20 cellular contexts compared by ENCODE assay signal in the genomic region with DNA sequence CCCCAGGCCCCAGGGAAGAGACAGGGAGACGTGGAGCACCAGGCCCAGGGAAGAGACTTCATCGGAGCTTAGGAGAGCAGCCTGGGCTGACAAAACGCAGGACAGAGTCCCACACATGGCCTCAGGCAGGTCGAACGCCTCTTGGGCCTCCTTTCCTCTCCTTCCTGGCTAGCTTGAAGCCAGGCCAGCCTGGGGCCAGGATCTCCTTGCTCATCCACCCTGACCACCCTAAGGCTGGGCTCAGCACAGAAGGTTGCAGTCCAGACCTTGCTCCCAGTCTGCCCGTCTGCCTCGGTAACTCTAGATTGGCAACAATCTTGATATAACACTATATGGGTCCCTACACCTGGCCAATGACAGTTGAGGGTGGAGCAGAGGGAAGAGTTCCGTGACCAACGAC. TPM values are rescaled to one million over a fixed set of nuclear protein-coding genes. Genes with fewer than 3 reads are reported as not detected.
DNase-seq lines count a peak whose midpoint lies in the region; ATAC-seq and TF ChIP-seq lines count a peak whose summit lies in the region.
"Had no signal": no experiment of that assay in that cellular context is flagged by ENCODE, and none has a peak within 500 bp of the region (broad histone marks: within the 10 kb centered on the region; RNA-seq: fewer than 3 reads in every experiment).

No MANE protein-coding gene starts in this region.

- no peak overlapping the region for H3K4me3 ChIP-seq in HCT116 (replicated peaks in 1 of 2; ENCODE audit: low read depth in 1 of 2, low read length in 2 of 2)
- H3K4me3 ChIP-seq: adrenal gland, lung, skin epidermis had no signal

- no peak overlapping the region for H3K4me2 ChIP-seq in HCT116 (ENCODE audit: low read length)

- TF ChIP-seq RAD21 in HCT116 (IDR thresholded peaks at IDR 0.05; ENCODE audit: low read depth): no peak

- CTCF ChIA-PET in CD4-positive, alpha-beta T cell (lab: Charles Lee): no interaction called here
- CTCF ChIA-PET in HCT116 (lab: Charles Lee): no interaction called here

- H3K27me3 Mint-ChIP-seq in CD4-positive, alpha-beta T cell: no peaks in the 10 kb centered on the region
- H3K27me3 Mint-ChIP-seq in activated naive CD8-positive, alpha-beta T cell treated with anti-CD3 and anti-CD28 coated beads, Interleukin-2, amount 10 ng/mL, durations not matched to agents 7 days and 5 days: no peaks in the 10 kb centered on the region
- H3K27me3 Mint-ChIP-seq in nephron progenitor cell (ENCODE audit: low read depth, poor library complexity): no peaks in the 10 kb centered on the region
- H3K27me3 Mint-ChIP-seq: activated CD8-positive, alpha-beta memory T cell treated with anti-CD3 and anti-CD28 coated beads, Interleukin-2, amount 10 ng/mL, durations not matched to agents 7 days and 5 days had no signal

- H3K27ac ChIP-seq in CD4-positive, alpha-beta T cell (ENCODE audit: low read depth, low read length): no peak overlapping the region
- no peak overlapping the region; the same call in 1 of the 2 replicates for H3K27ac ChIP-seq in HCT116 (ENCODE audit: low read depth, low read length)
- H3K27ac ChIP-seq: epithelial cell of prostate had no signal

- peaks cover 49% of the 10 kb centered on the region for H3K4me1 Mint-ChIP-seq in CD4-positive, alpha-beta T cell (ENCODE audit: low read depth)
- peaks cover 27% of the 10 kb centered on the region for H3K4me1 Mint-ChIP-seq in activated naive CD8-positive, alpha-beta T cell treated with anti-CD3 and anti-CD28 coated beads, Interleukin-2, amount 10 ng/mL, durations not matched to agents 7 days and 5 days
- H3K4me1 Mint-ChIP-seq in nephron progenitor cell: peaks cover 42% of the 10 kb centered on the region

- in situ Hi-C loops in GM13977 (cut with MboI; ENCODE audit: low pct_unique_long_range_greater_than_20kb, low sequenced_read_pairs, unreplicated experiment): no loop called here

- H3K9me2 ChIP-seq in HCT116 (ENCODE audit: insufficient read depth): no peaks in the 10 kb centered on the region

- H4K20me1 ChIP-seq in HCT116 (ENCODE audit: insufficient read depth): no peaks in the 10 kb centered on the region

- no peak for DNase-seq in CD4-positive, alpha-beta T cell
- no peak for DNase-seq in HCT116 (ENCODE audit: low read depth, low spot score)
- DNase-seq in activated naive CD8-positive, alpha-beta T cell treated with anti-CD3 and anti-CD28 coated beads, Interleukin-2, amount 10 ng/mL, durations not matched to agents 7 days and 5 days: no peak
- no peak for DNase-seq in nephron progenitor cell
- DNase-seq in DMS79 (lab: John Stamatoyannopoulos, UW): no peak
- DNase-seq in GM13977 (ENCODE audit: low spot score): no peak
- DNase-seq: activated CD8-positive, alpha-beta memory T cell treated with anti-CD3 and anti-CD28 coated beads, Interleukin-2, amount 10 ng/mL, durations not matched to agents 7 days and 5 days; C1 segment of cervical spinal cord; EL; MV-4-11; NCI-H82; nucleus accumbens; SHP77; stimulated activated naive CD4-positive, alpha-beta T cell treated with Interleukin-2 at 50 U/mL for 16 hours; T1000 had no signal

- BruUV-seq in HCT116 (replicated peaks; lab: Mats Ljungman, UMichigan): no TSS peak

- RAD21 ChIA-PET in HCT116 (lab: Charles Lee; ENCODE audit: low non-redundant PET in 1 of 2, low total read pairs in 2 of 2, uncharacterized antibody in 2 of 2, unreplicated experiment in 2 of 2): no interaction called here

- H3K36me3 Mint-ChIP-seq in CD4-positive, alpha-beta T cell (ENCODE audit: low read depth): peaks cover 53% of the 10 kb centered on the region
- peaks cover 18% of the 10 kb centered on the region for H3K36me3 Mint-ChIP-seq in activated naive CD8-positive, alpha-beta T cell treated with anti-CD3 and anti-CD28 coated beads, Interleukin-2, amount 10 ng/mL, durations not matched to agents 7 days and 5 days
- peaks cover 2% of the 10 kb centered on the region for H3K36me3 Mint-ChIP-seq in nephron progenitor cell (ENCODE audit: low read depth)

- H3K9me3 Mint-ChIP-seq in CD4-positive, alpha-beta T cell: no peaks in the 10 kb centered on the region
- H3K9me3 Mint-ChIP-seq in activated naive CD8-positive, alpha-beta T cell treated with anti-CD3 and anti-CD28 coated beads, Interleukin-2, amount 10 ng/mL, durations not matched to agents 7 days and 5 days: no peaks in the 10 kb centered on the region
- H3K9me3 Mint-ChIP-seq in nephron progenitor cell: no peaks in the 10 kb centered on the region

- H3K4me1 ChIP-seq in HCT116 (ENCODE audit: control insufficient read depth in 1 of 2, insufficient read depth in 2 of 2, low read length in 2 of 2): no peaks in the 10 kb centered on the region

- peak overlapping the region; percentile 42 for H3K27ac Mint-ChIP-seq in CD4-positive, alpha-beta T cell
- H3K27ac Mint-ChIP-seq in activated naive CD8-positive, alpha-beta T cell treated with anti-CD3 and anti-CD28 coated beads, Interleukin-2, amount 10 ng/mL, durations not matched to agents 7 days and 5 days: peak overlapping the region; percentile 48
- H3K27ac Mint-ChIP-seq in nephron progenitor cell: peak overlapping the region; percentile 86
- H3K27ac Mint-ChIP-seq: activated CD8-positive, alpha-beta memory T cell treated with anti-CD3 and anti-CD28 coated beads, Interleukin-2, amount 10 ng/mL, durations not matched to agents 7 days and 5 days had no signal

- intact Hi-C loops in CD4-positive, alpha-beta T cell (cut with DNase I, micrococcal nuclease): no loop called here
- intact Hi-C loops in HCT116 (cut with micrococcal nuclease): no loop called here

- no peak for TF ChIP-seq CTCF in CD4-positive, alpha-beta T cell (IDR thresholded peaks at IDR 0.05)
- TF ChIP-seq CTCF in HCT116 (IDR thresholded peaks at IDR 0.05 in 2 of 3, conservative IDR thresholded peaks at IDR 0.05 in 1 of 3; ENCODE audit: borderline replicate concordance in 1 of 3, insufficient read depth in 1 of 3, low read depth in 2 of 3, low read length in 2 of 3) (no peak), nephron progenitor cell (IDR thresholded peaks at IDR 0.05) (no peak), GM13977 (IDR thresholded peaks at IDR 0.05; ENCODE audit: extremely low read depth, insufficient read depth, missing control alignments) (no peak)

- H3K79me2 ChIP-seq in HCT116 (ENCODE audit: insufficient read depth, low read length): peaks cover 77% of the 10 kb centered on the region

- no peak overlapping the region for H2AFZ ChIP-seq in HCT116 (ENCODE audit: low read depth, low read length, poor library complexity, severe bottlenecking)

- H3K9ac ChIP-seq in HCT116 (ENCODE audit: low read length): no peak overlapping the region

- peak overlapping the region; percentile 42 for H3K4me3 Mint-ChIP-seq in CD4-positive, alpha-beta T cell
- no peak overlapping the region for H3K4me3 Mint-ChIP-seq in activated naive CD8-positive, alpha-beta T cell treated with anti-CD3 and anti-CD28 coated beads, Interleukin-2, amount 10 ng/mL, durations not matched to agents 7 days and 5 days
- H3K4me3 Mint-ChIP-seq in nephron progenitor cell: no peak overlapping the region
- H3K4me3 Mint-ChIP-seq: activated CD8-positive, alpha-beta memory T cell treated with anti-CD3 and anti-CD28 coated beads, Interleukin-2, amount 10 ng/mL, durations not matched to agents 7 days and 5 days had no signal

- H3K9me3 ChIP-seq in CD4-positive, alpha-beta T cell (ENCODE audit: control insufficient read depth, low read length): no peaks in the 10 kb centered on the region
- H3K9me3 ChIP-seq in HCT116 (ENCODE audit: control insufficient read depth in 1 of 2, insufficient read depth in 1 of 2, low read depth in 1 of 2, low read length in 2 of 2): no peaks in the 10 kb centered on the region
- H3K9me3 ChIP-seq: adrenal gland had no signal

- ATAC-seq in CD4-positive, alpha-beta T cell (ENCODE audit: poor library complexity): no peak
- ATAC-seq in HCT116 (0 out of 2 replicates have a peak, but pooled peaks have one; percentile 13), GM18511 (IDR thresholded peaks at IDR 0.05; ENCODE audit: unreplicated experiment) (no peak)
- no peak for ATAC-seq in activated naive CD8-positive, alpha-beta T cell treated with anti-CD3 and anti-CD28 coated beads, Interleukin-2, amount 10 ng/mL, durations not matched to agents 7 days and 5 days (ENCODE audit: low read depth)
- ATAC-seq: activated CD8-positive, alpha-beta memory T cell treated with anti-CD3 and anti-CD28 coated beads, Interleukin-2, amount 10 ng/mL, durations not matched to agents 7 days and 5 days had no signal

- H3K27me3 ChIP-seq in CD4-positive, alpha-beta T cell (ENCODE audit: control insufficient read depth, insufficient read depth, low read length): no peaks in the 10 kb centered on the region
- H3K27me3 ChIP-seq in HCT116 (ENCODE audit: insufficient read depth, low read length): no peaks in the 10 kb centered on the region
- H3K27me3 ChIP-seq: adrenal gland had no signal

- TF ChIP-seq POLR2A in HCT116 (IDR thresholded peaks at IDR 0.05; ENCODE audit: borderline replicate concordance, extremely low read depth, insufficient read depth, insufficient read length): no peak

- peaks cover 11 to 20% of the 10 kb centered on the region in 2 experiments; a peak in 3 of 4 replicates for H3K36me3 ChIP-seq in HCT116 (ENCODE audit: control insufficient read depth in 1 of 2, insufficient read depth in 2 of 2, low read length in 2 of 2)

- POLR2A ChIA-PET in CD4-positive, alpha-beta T cell (lab: Charles Lee): interaction anchor here (1.1 kb wide), 1 partner anchor 11 kb away, joined by 5 read pairs; no protein-coding TSS in a partner anchor
- POLR2A ChIA-PET in HCT116 (lab: Charles Lee): interaction anchor here (1.9 kb wide), 1 partner anchor 11 kb away, joined by 4 read pairs; a partner anchor contains a TSS
- POLR2A ChIA-PET in activated naive CD8-positive, alpha-beta T cell treated with anti-CD3 and anti-CD28 coated beads, Interleukin-2, amount 10 ng/mL, durations not matched to agents 7 days and 5 days (lab: Charles Lee): interaction anchor here (0.6 kb wide), 1 partner anchor 64 kb away, joined by 3 read pairs; no protein-coding TSS in a partner anchor

RNA-seq across cellular contexts. Expression of a gene that starts 10.1 kb away (rescaled TPM):
- total RNA-seq in CD4-positive, alpha-beta T cell: 100 to 1,000 TPM; 172 to 182 TPM
- total RNA-seq in HCT116 (2021; ENCODE audit: unreplicated experiment): 96.7 TPM
- polyA plus RNA-seq in HCT116 (2012): 67.9 and 75.2 TPM in 2 replicates
- total RNA-seq in activated naive CD8-positive, alpha-beta T cell treated with anti-CD3 and anti-CD28 coated beads, Interleukin-2, amount 10 ng/mL, durations not matched to agents 7 days and 5 days: 100 to 1,000 TPM; 211 to 226 TPM

RNA-seq across cellular contexts. Expression of a gene that starts 20.1 kb away (rescaled TPM):
- total RNA-seq in CD4-positive, alpha-beta T cell: 10 to 100 TPM; 11.7 to 11.8 TPM
- total RNA-seq in HCT116 (2021; ENCODE audit: unreplicated experiment): 10.6 TPM
- polyA plus RNA-seq in HCT116 (2012): 6.4 and 7.6 TPM in 2 replicates
- 10 to 100 TPM; 18.8 to 19.4 TPM for total RNA-seq in activated naive CD8-positive, alpha-beta T cell treated with anti-CD3 and anti-CD28 coated beads, Interleukin-2, amount 10 ng/mL, durations not matched to agents 7 days and 5 days

RNA-seq across cellular contexts. Expression of a gene that starts 31.2 kb away (rescaled TPM):
- 10 to 100 TPM; 14.3 to 15.1 TPM for total RNA-seq in CD4-positive, alpha-beta T cell
- total RNA-seq in HCT116 (2021; ENCODE audit: unreplicated experiment): 63.0 TPM
- 49.1 and 50.2 TPM in 2 replicates for polyA plus RNA-seq in HCT116 (2012)
- 10 to 100 TPM; 19.5 to 20.3 TPM for total RNA-seq in activated naive CD8-positive, alpha-beta T cell treated with anti-CD3 and anti-CD28 coated beads, Interleukin-2, amount 10 ng/mL, durations not matched to agents 7 days and 5 days

RNA-seq across cellular contexts. Expression of a gene that starts 35.1 kb away (rescaled TPM):
- 1 to 10 TPM; 2.6 to 2.7 TPM for total RNA-seq in CD4-positive, alpha-beta T cell
- 33.3 TPM for total RNA-seq in HCT116 (2021; ENCODE audit: unreplicated experiment)
- 37.7 and 47.8 TPM in 2 replicates for polyA plus RNA-seq in HCT116 (2012)
- total RNA-seq in activated naive CD8-positive, alpha-beta T cell treated with anti-CD3 and anti-CD28 coated beads, Interleukin-2, amount 10 ng/mL, durations not matched to agents 7 days and 5 days: 1 to 10 TPM; 9.0 TPM

RNA-seq across cellular contexts. Expression of a gene that starts 39.4 kb away (rescaled TPM):
- not detected for total RNA-seq in CD4-positive, alpha-beta T cell
- total RNA-seq in HCT116 (2021; ENCODE audit: unreplicated experiment): 15.9 TPM
- polyA plus RNA-seq in HCT116 (2012): 25.5 and 27.0 TPM in 2 replicates
- total RNA-seq in activated naive CD8-positive, alpha-beta T cell treated with anti-CD3 and anti-CD28 coated beads, Interleukin-2, amount 10 ng/mL, durations not matched to agents 7 days and 5 days: not detected
- total RNA-seq: activated CD8-positive, alpha-beta memory T cell treated with anti-CD3 and anti-CD28 coated beads, Interleukin-2, amount 10 ng/mL, durations not matched to agents 7 days and 5 days had no signal
